30 cellular contexts compared by ENCODE assay signal in the genomic region with DNA sequence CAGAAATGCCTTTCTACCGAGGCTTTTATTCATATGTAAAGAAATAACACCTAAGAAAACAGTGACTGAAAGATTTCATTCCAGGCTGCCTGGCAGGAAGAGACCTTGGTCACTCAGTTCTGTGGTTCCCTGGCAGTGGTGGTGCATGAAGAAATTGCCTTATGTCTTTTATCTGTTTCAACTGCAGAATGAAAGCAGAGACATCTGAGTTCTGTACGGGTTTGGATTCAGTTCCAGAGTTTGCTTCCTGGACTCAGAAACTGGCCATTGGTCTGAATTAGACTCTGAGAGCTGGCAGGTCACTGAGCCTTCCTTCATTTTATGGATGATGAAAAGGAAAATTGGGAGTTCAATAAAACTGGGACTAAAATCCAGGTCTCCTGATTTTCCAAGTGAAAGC.
"Had no signal": no experiment of that assay in that cellular context is flagged by ENCODE, and none has a peak within 500 bp of the region (broad histone marks: within the 10 kb centered on the region; RNA-seq: fewer than 3 reads in every experiment).

No MANE protein-coding gene starts in this region.

- H3K4me2 ChIP-seq: KMS-11 had no signal

- DNase-seq: Karpas-422, MM.1S, MV-4-11, NCI-H1092, NCI-H1105, NCI-H1417 treated with DMSO at 0.1 percent for 48 hours, NCI-H1436 treated with DMSO at 0.1 percent for 48 hours, NCI-H1694 treated with DMSO at 0.1 percent for 48 hours, NCI-H187 treated with DMSO at 0.1 percent for 48 hours, NCI-H2029, NCI-H2081, NCI-H2171 treated with DMSO at 0.1 percent for 48 hours, NCI-H2227 treated with DMSO at 0.1 percent for 48 hours, NCI-H345, NCI-H446, NCI-H510A treated with DMSO at 0.1 percent for 48 hours, NCI-H524 treated with DMSO at 0.1 percent for 48 hours, NCI-H526 treated with DMSO at 0.1 percent for 48 hours, NCI-H774, OCI-M1, PC-3, Peyer's patch, RPMI8226, SHP77, SIG-M5, SJCRH30, T-cell had no signal

- H3K9ac ChIP-seq: KMS-11 had no signal

- H3K4me1 ChIP-seq: Peyer's patch, SJCRH30 had no signal

- H3K36me3 ChIP-seq: Peyer's patch, SJCRH30 had no signal

- H3K27ac ChIP-seq: KMS-11, Peyer's patch, SJCRH30, SK-N-MC had no signal

- H3K4me3 ChIP-seq: Peyer's patch, SJCRH30, SK-N-MC had no signal

- H3K27me3 ChIP-seq: Peyer's patch, SJCRH30 had no signal

- H3K9me3 ChIP-seq: Peyer's patch, SJCRH30 had no signal

- ATAC-seq: PC-3, SK-N-SH treated with all-trans-retinoic acid at 6 μM for 48 hours, T-cell had no signal
